ENCODE assay signal across 8 cellular contexts in the genomic region with DNA sequence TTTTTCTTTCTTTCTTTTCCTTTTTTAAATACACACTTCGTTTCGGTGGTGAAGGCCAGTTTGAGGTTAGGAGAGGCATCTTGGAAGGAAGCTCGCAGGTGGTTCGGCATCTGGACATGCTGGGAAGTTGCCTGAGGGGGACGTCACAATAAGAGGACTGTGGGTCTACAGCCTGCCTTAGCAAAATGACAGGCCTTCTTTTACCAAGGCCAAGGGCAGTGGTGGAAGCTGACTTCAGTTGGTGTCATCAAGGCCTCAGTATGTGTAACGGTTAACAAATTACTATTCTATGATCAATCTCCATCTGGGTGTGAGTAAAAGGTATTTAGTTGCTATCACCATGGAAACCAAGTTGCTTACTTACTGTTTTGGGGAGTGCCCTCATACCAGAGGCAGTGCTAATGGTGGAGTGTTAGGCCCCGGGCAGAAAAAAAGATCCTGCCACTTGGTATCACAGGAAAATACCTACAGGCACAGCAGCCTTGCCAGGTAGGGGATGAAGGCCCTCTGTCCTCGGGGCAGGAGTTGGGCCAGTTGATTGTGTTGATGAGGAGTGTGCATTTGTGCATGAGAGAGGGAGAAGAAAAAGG. TPM values are rescaled to one million over a fixed set of nuclear protein-coding genes. Genes with fewer than 3 reads are reported as not detected.
DNase-seq lines count a peak whose midpoint lies in the region; ATAC-seq lines count a peak whose summit lies in the region.

No MANE protein-coding gene starts in this region.

- no peak for DNase-seq in activated CD4-positive, alpha-beta T cell treated with anti-CD3 and anti-CD28 coated beads, Interleukin-2, amount 10 ng/mL, durations not matched to agents 7 days and 5 days
- DNase-seq in activated CD4-positive, alpha-beta T cell treated with anti-CD3 and anti-CD28 coated beads for 1 hour: no peak
- DNase-seq in right cardiac atrium (peak in 1 of 3 donors; percentile 18), GDM1 (lab: John Stamatoyannopoulos, UW) (no peak), DMS114 treated with DMSO at 0.1 percent for 48 hours (lab: John Stamatoyannopoulos, UW; ENCODE audit: unreplicated experiment) (no peak), Ammon's horn (ENCODE audit: low spot score) (no peak)
- DNase-seq in stimulated activated naive CD8-positive, alpha-beta T cell treated with anti-CD3 and anti-CD28 coated beads, Interleukin-15, Interleukin-2, amounts not matched to agents 100 U/mL and 50 U/mL, for 24 hours: no peak

- H3K4me1 Mint-ChIP-seq in activated CD4-positive, alpha-beta T cell treated with anti-CD3 and anti-CD28 coated beads, Interleukin-2, amount 10 ng/mL, durations not matched to agents 7 days and 5 days: peaks cover 84% of the 10 kb centered on the region
- H3K4me1 Mint-ChIP-seq in activated T-helper 17 cell treated with anti-CD3 and anti-CD28 coated beads, Interleukin-2, amount 50 U/mL, for 72 hours: peaks cover 52% of the 10 kb centered on the region

- 55% methylated on average over 8 of the region's 8 CpGs for WGBS in right cardiac atrium

- H3K4me3 Mint-ChIP-seq in activated CD4-positive, alpha-beta T cell treated with anti-CD3 and anti-CD28 coated beads, Interleukin-2, amount 10 ng/mL, durations not matched to agents 7 days and 5 days: no peak overlapping the region
- peak overlapping the region; percentile 86 for H3K4me3 Mint-ChIP-seq in activated T-helper 17 cell treated with anti-CD3 and anti-CD28 coated beads, Interleukin-2, amount 50 U/mL, for 72 hours

- POLR2A ChIA-PET in activated CD4-positive, alpha-beta T cell treated with anti-CD3 and anti-CD28 coated beads, Interleukin-2, amount 10 ng/mL, durations not matched to agents 7 days and 5 days (lab: Charles Lee): no interaction called here

- peak; percentile 61 for ATAC-seq in activated T-helper 17 cell treated with anti-CD3 and anti-CD28 coated beads, Interleukin-2, amount 50 U/mL, for 72 hours (replicated peaks)
- ATAC-seq in right cardiac atrium: no peak
- peak; percentile 33 for ATAC-seq in stimulated activated naive CD8-positive, alpha-beta T cell treated with anti-CD3 and anti-CD28 coated beads, Interleukin-15, Interleukin-2, amounts not matched to agents 100 U/mL and 50 U/mL, for 24 hours

- H3K9me3 Mint-ChIP-seq in activated CD4-positive, alpha-beta T cell treated with anti-CD3 and anti-CD28 coated beads, Interleukin-2, amount 10 ng/mL, durations not matched to agents 7 days and 5 days: no peaks in the 10 kb centered on the region
- no peaks in the 10 kb centered on the region for H3K9me3 Mint-ChIP-seq in activated T-helper 17 cell treated with anti-CD3 and anti-CD28 coated beads, Interleukin-2, amount 50 U/mL, for 72 hours

- H3K36me3 Mint-ChIP-seq in activated CD4-positive, alpha-beta T cell treated with anti-CD3 and anti-CD28 coated beads, Interleukin-2, amount 10 ng/mL, durations not matched to agents 7 days and 5 days (ENCODE audit: low read depth): peaks cover 55% of the 10 kb centered on the region
- H3K36me3 Mint-ChIP-seq in activated T-helper 17 cell treated with anti-CD3 and anti-CD28 coated beads, Interleukin-2, amount 50 U/mL, for 72 hours (ENCODE audit: low read depth): peaks cover 85% of the 10 kb centered on the region

- H3K27me3 Mint-ChIP-seq in activated CD4-positive, alpha-beta T cell treated with anti-CD3 and anti-CD28 coated beads, Interleukin-2, amount 10 ng/mL, durations not matched to agents 7 days and 5 days: no peaks in the 10 kb centered on the region
- H3K27me3 Mint-ChIP-seq in activated T-helper 17 cell treated with anti-CD3 and anti-CD28 coated beads, Interleukin-2, amount 50 U/mL, for 72 hours: no peaks in the 10 kb centered on the region

- H3K4me3 ChIP-seq in right cardiac atrium (ENCODE audit: low read length): no peak overlapping the region

- H3K4me1 ChIP-seq in right cardiac atrium (ENCODE audit: control insufficient read depth, insufficient read depth, low read length): peaks cover 42% of the 10 kb centered on the region

- H3K27ac ChIP-seq in right cardiac atrium (ENCODE audit: low read length): peak overlapping the region; percentile 93

- intact Hi-C loops in right cardiac atrium (cut with DNase I): loop anchor here in 2 of 4 donors (5.0 to 10.0 kb wide), 2 partner anchors 57 to 65 kb away; no protein-coding TSS in a partner anchor

- no peaks in the 10 kb centered on the region for H3K27me3 ChIP-seq in right cardiac atrium (ENCODE audit: control insufficient read depth, insufficient read depth)

- CTCF ChIA-PET in activated CD4-positive, alpha-beta T cell treated with anti-CD3 and anti-CD28 coated beads, Interleukin-2, amount 10 ng/mL, durations not matched to agents 7 days and 5 days (lab: Charles Lee): interaction anchor here (0.6 to 1.9 kb wide), 5 partner anchors 10 to 255 kb away, joined by 3 to 6 read pairs (median 4); a partner anchor contains a TSS

- H3K9me3 ChIP-seq in right cardiac atrium (ENCODE audit: control insufficient read depth, low read length): no peaks in the 10 kb centered on the region

- H3K27ac Mint-ChIP-seq in activated CD4-positive, alpha-beta T cell treated with anti-CD3 and anti-CD28 coated beads, Interleukin-2, amount 10 ng/mL, durations not matched to agents 7 days and 5 days: peak overlapping the region; percentile 84
- H3K27ac Mint-ChIP-seq in activated T-helper 17 cell treated with anti-CD3 and anti-CD28 coated beads, Interleukin-2, amount 50 U/mL, for 72 hours: peak overlapping the region; percentile 99

RNA-seq across cellular contexts. Expression of a gene that starts 10.3 kb away (rescaled TPM):
- 100 to 1,000 TPM; 337 to 354 TPM for total RNA-seq in activated CD4-positive, alpha-beta T cell treated with anti-CD3 and anti-CD28 coated beads, Interleukin-2, amount 10 ng/mL, durations not matched to agents 7 days and 5 days
- total RNA-seq in activated T-helper 17 cell treated with anti-CD3 and anti-CD28 coated beads, Interleukin-2, amount 50 U/mL, for 72 hours: 100 to 1,000 TPM; 312 to 393 TPM
- total RNA-seq in right cardiac atrium: 100 to 1,000 TPM; 116 to 226 (median 122) TPM
- polyA plus RNA-seq in right cardiac atrium: 87.4 TPM

RNA-seq across cellular contexts. Expression of a gene that starts 38.7 kb away (rescaled TPM):
- total RNA-seq in activated CD4-positive, alpha-beta T cell treated with anti-CD3 and anti-CD28 coated beads, Interleukin-2, amount 10 ng/mL, durations not matched to agents 7 days and 5 days: 100 to 1,000 TPM; 309 to 318 TPM
- total RNA-seq in activated T-helper 17 cell treated with anti-CD3 and anti-CD28 coated beads, Interleukin-2, amount 50 U/mL, for 72 hours: 100 to 1,000 TPM; 172 to 301 TPM
- total RNA-seq in right cardiac atrium: 100 to 1,000 TPM; 477 to 576 (median 534) TPM
- 829 TPM for polyA plus RNA-seq in right cardiac atrium

RNA-seq across cellular contexts. Expression of a gene that starts 40.0 kb away (rescaled TPM):
- 100 to 1,000 TPM; 282 to 313 TPM for total RNA-seq in activated CD4-positive, alpha-beta T cell treated with anti-CD3 and anti-CD28 coated beads, Interleukin-2, amount 10 ng/mL, durations not matched to agents 7 days and 5 days
- total RNA-seq in activated T-helper 17 cell treated with anti-CD3 and anti-CD28 coated beads, Interleukin-2, amount 50 U/mL, for 72 hours: 100 to 1,000 TPM; 310 to 354 TPM
- 1 to 10 TPM; 1.0 to 4.4 (median 3.0) TPM for total RNA-seq in right cardiac atrium
- polyA plus RNA-seq in right cardiac atrium: 0.88 TPM

Comparison
In these comparisons a context has a peak if more than half of its experiments do, and no peak if none do; other contexts are left out.
1. ATAC-seq: peak in activated T-helper 17 cell treated with anti-CD3 and anti-CD28 coated beads, Interleukin-2, amount 50 U/mL, for 72 hours (single experiment) and stimulated activated naive CD8-positive, alpha-beta T cell treated with anti-CD3 and anti-CD28 coated beads, Interleukin-15, Interleukin-2, amounts not matched to agents 100 U/mL and 50 U/mL, for 24 hours (single experiment); none in right cardiac atrium (0 of 2).
2. RNA of a gene that starts 40.0 kb away (total RNA-seq): 310 to 354 TPM in activated T-helper 17 cell treated with anti-CD3 and anti-CD28 coated beads, Interleukin-2, amount 50 U/mL, for 72 hours and 282 to 313 TPM in activated CD4-positive, alpha-beta T cell treated with anti-CD3 and anti-CD28 coated beads, Interleukin-2, amount 10 ng/mL, durations not matched to agents 7 days and 5 days; 1.0 to 4.4 TPM in right cardiac atrium; every median in the first group is over 10 times any median in the second.